8 cellular contexts compared by ENCODE assay signal in the genomic region with DNA sequence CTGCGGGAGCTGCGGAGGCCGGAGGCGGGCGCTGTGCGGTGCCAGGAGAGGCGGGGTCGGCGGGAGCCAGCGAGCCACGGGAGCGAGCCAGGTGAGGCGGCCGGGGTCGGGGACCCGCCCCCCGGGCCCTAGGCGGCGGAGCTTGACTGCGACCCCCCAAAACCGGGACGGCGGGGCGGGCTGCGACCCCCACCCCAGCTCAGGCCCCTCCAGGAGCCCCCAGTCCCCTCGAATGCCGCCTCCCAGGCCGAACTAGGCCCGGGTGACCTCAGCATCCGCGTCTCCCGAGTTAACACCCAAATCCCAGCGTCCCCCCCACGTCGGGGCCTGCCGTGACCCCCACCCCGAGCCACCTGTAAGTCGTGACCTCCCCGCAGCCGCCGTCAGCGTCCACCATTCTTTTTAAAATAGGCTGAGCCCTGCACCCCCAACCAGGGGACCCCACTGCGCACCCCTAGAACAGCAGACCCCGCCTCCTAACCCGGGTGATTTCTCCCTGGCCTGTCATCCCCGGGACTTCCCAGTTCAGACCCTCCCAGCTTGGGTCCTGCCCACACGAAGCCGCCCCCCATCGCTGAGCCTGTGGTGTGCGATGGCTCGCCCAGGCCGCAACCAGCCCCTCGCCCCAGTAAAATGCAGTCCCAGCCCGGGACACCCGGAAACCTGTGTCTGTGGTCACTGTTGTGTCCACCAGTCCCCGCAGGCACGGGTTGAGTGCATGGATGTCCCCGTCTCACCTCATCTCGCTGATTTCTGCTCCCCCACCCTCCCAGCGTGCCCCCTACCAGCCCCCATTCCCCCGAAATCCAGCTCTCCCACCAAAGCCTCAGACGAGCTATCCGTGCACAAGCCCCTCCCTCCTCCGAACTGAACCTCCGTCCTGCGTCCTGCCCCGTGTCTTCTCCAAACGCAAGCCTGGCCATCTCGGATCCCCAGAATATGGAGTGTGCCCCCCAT. TPM values are rescaled to one million over a fixed set of nuclear protein-coding genes. Genes with fewer than 3 reads are reported as not detected.
DNase-seq lines count a peak whose midpoint lies in the region; ATAC-seq, FAIRE-seq and TF ChIP-seq lines count a peak whose summit lies in the region.

No MANE protein-coding gene starts in this region.

- peaks cover 0 to 1% (median 0%) of the 10 kb centered on the region in 7 donors for H3K9me3 Mint-ChIP-seq in CD4-positive, CD25-positive, alpha-beta regulatory T cell
- peaks cover 0 to 4% (median 0%) of the 10 kb centered on the region in 5 experiments for H3K9me3 Mint-ChIP-seq in brain

- H3K4me3 ChIP-seq in CD4-positive, CD25-positive, alpha-beta regulatory T cell (ENCODE audit: low read depth, low read length) = peak overlapping the region; percentile 62
- H3K4me3 ChIP-seq in kidney (ENCODE audit: low read length in 2 of 2) = peak overlapping the region; percentile 69 to 72

- ATAC-seq in CD4-positive, CD25-positive, alpha-beta regulatory T cell (ENCODE audit: low read depth in 2 of 2) = no peak
- ATAC-seq in GM21526 (IDR thresholded peaks at IDR 0.05; ENCODE audit: low FRiP score, unreplicated experiment) (peak; percentile 18), HG03571 (IDR thresholded peaks at IDR 0.05; ENCODE audit: unreplicated experiment) (no peak)

- H3K9ac ChIP-seq in kidney (ENCODE audit: low read length in 2 of 2) = peak overlapping the region; percentile 73 to 85

- in situ Hi-C loops in ACHN (cut with HindIII; ENCODE audit: low pct_ligation_motif_present, low pct_unique_long_range_greater_than_20kb, low sequenced_read_pairs) = no loop called here

- DNase-seq in CD4-positive, CD25-positive, alpha-beta regulatory T cell = peak; percentile 16 to 38 (median 33)
- DNase-seq in OCI-M1 (lab: John Stamatoyannopoulos, UW) (peak; percentile 14), kidney (peak; percentile 92), ACHN (no peak)
- DNase-seq in stimulated activated CD4-positive, alpha-beta T cell treated with anti-CD3 and anti-CD28 coated beads, Interleukin-4, amount 100 ng/mL, for 1 hour = peak; percentile 29

- peak overlapping the region; percentile 87 to 92 (median 90) for H3K4me3 Mint-ChIP-seq in CD4-positive, CD25-positive, alpha-beta regulatory T cell
- peak overlapping the region; percentile 94 to 97 (median 96) for H3K4me3 Mint-ChIP-seq in brain

- no peaks in the 10 kb centered on the region for H3K27me3 ChIP-seq in CD4-positive, CD25-positive, alpha-beta regulatory T cell (ENCODE audit: control insufficient read depth, insufficient read depth, low read length)

- no peaks in the 10 kb centered on the region for H3K9me3 ChIP-seq in CD4-positive, CD25-positive, alpha-beta regulatory T cell (ENCODE audit: control insufficient read depth in 2 of 2, low read length in 2 of 2)
- no peaks in the 10 kb centered on the region for H3K9me3 ChIP-seq in kidney (ENCODE audit: control insufficient read depth in 1 of 2, low read length in 2 of 2)

- peak overlapping the region; percentile 74 for H3K27ac ChIP-seq in CD4-positive, CD25-positive, alpha-beta regulatory T cell (ENCODE audit: insufficient read depth, low read length, poor library complexity, severe bottlenecking)
- peak overlapping the region in 1 of 2 donors; percentile 51 for H3K27ac ChIP-seq in kidney (ENCODE audit: low read depth in 2 of 2, low read length in 2 of 2)

- peaks cover 29% of the 10 kb centered on the region for H3K4me1 ChIP-seq in CD4-positive, CD25-positive, alpha-beta regulatory T cell (ENCODE audit: control insufficient read depth, insufficient read depth, low read length, poor library complexity, severe bottlenecking)
- peaks cover 0 to 6% of the 10 kb centered on the region in 2 donors for H3K4me1 ChIP-seq in kidney (ENCODE audit: control insufficient read depth in 1 of 2, insufficient read depth in 1 of 2, low read depth in 1 of 2, low read length in 2 of 2)

- TF ChIP-seq CTCF in brain (conservative IDR thresholded peaks at IDR 0.05) (no peak), kidney (IDR thresholded peaks at IDR 0.05; ENCODE audit: borderline replicate concordance, extremely low read depth, insufficient read depth) (no peak)

- peaks cover 7% of the 10 kb centered on the region for H3K36me3 ChIP-seq in CD4-positive, CD25-positive, alpha-beta regulatory T cell (ENCODE audit: control insufficient read depth, insufficient read depth, low read length)
- peaks cover 0 to 6% of the 10 kb centered on the region in 2 donors for H3K36me3 ChIP-seq in kidney (ENCODE audit: control insufficient read depth in 1 of 2, insufficient read depth in 2 of 2, low read length in 2 of 2)

- H3K36me3 Mint-ChIP-seq in CD4-positive, CD25-positive, alpha-beta regulatory T cell = no peaks in the 10 kb centered on the region
- peaks cover 16% of the 10 kb centered on the region for H3K36me3 Mint-ChIP-seq in brain

- no peaks in the 10 kb centered on the region for H3K27me3 Mint-ChIP-seq in CD4-positive, CD25-positive, alpha-beta regulatory T cell
- H3K27me3 Mint-ChIP-seq in brain = peaks cover 3% of the 10 kb centered on the region

- H3K27ac Mint-ChIP-seq in CD4-positive, CD25-positive, alpha-beta regulatory T cell = peak overlapping the region; percentile 74 to 91 (median 89)
- peak overlapping the region; percentile 86 to 98 (median 96) for H3K27ac Mint-ChIP-seq in brain

- H3K4me1 Mint-ChIP-seq in CD4-positive, CD25-positive, alpha-beta regulatory T cell = peaks cover 5 to 58% (median 30%) of the 10 kb centered on the region in 4 donors
- H3K4me1 Mint-ChIP-seq in brain = peaks cover 55% of the 10 kb centered on the region

- intact Hi-C loops in kidney (cut with DNase I) = no loop called here

- no peak for FAIRE-seq in kidney (lab: Jason Lieb, UNC)

RNA-seq across cellular contexts. Expression of gene FZR1, which starts 0.6 kb away (rescaled TPM):
- total RNA-seq in CD4-positive, CD25-positive, alpha-beta regulatory T cell = 107 TPM
- 10 to 100 TPM in 2 of 4 donors, 1 to 10 TPM in 2; 9.1 to 11.4 (median 10.3) TPM for polyA plus RNA-seq in CD4-positive, CD25-positive, alpha-beta regulatory T cell
- polyA plus RNA-seq in brain (ENCODE audit: insufficient read depth, low read depth, low replicate concordance) (85.0 TPM), kidney (ENCODE audit: insufficient read depth, low read depth, low replicate concordance) (28.4 TPM)
- 48.0 TPM for total RNA-seq in kidney

RNA-seq across cellular contexts. Expression of gene DOHH, which starts 6.2 kb away (rescaled TPM):
- total RNA-seq in CD4-positive, CD25-positive, alpha-beta regulatory T cell = 3.5 TPM
- polyA plus RNA-seq in CD4-positive, CD25-positive, alpha-beta regulatory T cell = 10 to 100 TPM in 2 of 4 donors, 1 to 10 TPM in 2; 6.0 to 13.9 (median 8.9) TPM
- 30.0 TPM for polyA plus RNA-seq in brain (ENCODE audit: insufficient read depth, low read depth, low replicate concordance)
- total RNA-seq in kidney = 12.2 TPM
- polyA plus RNA-seq in kidney (ENCODE audit: insufficient read depth, low read depth, low replicate concordance) = 20.2 TPM

RNA-seq across cellular contexts. Expression of gene SMIM44, which starts 23.4 kb away (rescaled TPM):
- total RNA-seq in CD4-positive, CD25-positive, alpha-beta regulatory T cell = not detected
- polyA plus RNA-seq in CD4-positive, CD25-positive, alpha-beta regulatory T cell = not detected
- polyA plus RNA-seq in brain (ENCODE audit: insufficient read depth, low read depth, low replicate concordance) (not detected), kidney (ENCODE audit: insufficient read depth, low read depth, low replicate concordance) (not detected)
- total RNA-seq in kidney = not detected

RNA-seq across cellular contexts. Expression of gene SMIM24, which starts 26.3 kb away (rescaled TPM):
- total RNA-seq in CD4-positive, CD25-positive, alpha-beta regulatory T cell = 1.4 TPM
- polyA plus RNA-seq in CD4-positive, CD25-positive, alpha-beta regulatory T cell = not detected
- polyA plus RNA-seq in brain (ENCODE audit: insufficient read depth, low read depth, low replicate concordance) = 8.0 TPM
- total RNA-seq in kidney = 49.8 TPM
- polyA plus RNA-seq in kidney (ENCODE audit: insufficient read depth, low read depth, low replicate concordance) = 1,108 TPM

RNA-seq across cellular contexts. Expression of gene TEKTIP1, which starts 32.3 kb away (rescaled TPM):
- 10.9 TPM for total RNA-seq in CD4-positive, CD25-positive, alpha-beta regulatory T cell
- under 1 TPM in 1 of 4 donors, not detected in 3; 0.44 TPM for polyA plus RNA-seq in CD4-positive, CD25-positive, alpha-beta regulatory T cell
- 1.9 TPM for polyA plus RNA-seq in brain (ENCODE audit: insufficient read depth, low read depth, low replicate concordance)
- total RNA-seq in kidney = 9.2 TPM
- polyA plus RNA-seq in kidney (ENCODE audit: insufficient read depth, low read depth, low replicate concordance) = 1.2 TPM
